In genomic region chr10:76554478-76554877, GRCh38 we compare ENCODE assay signal across 14 cellular contexts.
"Had no signal": no experiment of that assay in that cellular context is flagged by ENCODE, and none has a peak within 500 bp of the region (broad histone marks: within the 10 kb centered on the region; RNA-seq: fewer than 3 reads in every experiment).

No MANE protein-coding gene starts in this region.

- H3K36me3 ChIP-seq: brain microvascular endothelial cell, thyroid gland had no signal

- FAIRE-seq: frontal cortex had no signal

- ATAC-seq: natural killer cell treated with Interleukin-12 subunit alpha and Interleukin-12 subunit beta and Interleukin-15 and Interleukin-18, amount 100 ng/mL, for 72 hours; psoas muscle; stimulated activated effector memory CD8-positive, alpha-beta T cell treated with anti-CD3 and anti-CD28 coated beads, Interleukin-12 subunit alpha, Interleukin-12 subunit beta, amount 100 ng/mL, for 72 hours had no signal

- H3K27ac ChIP-seq: brain microvascular endothelial cell, epithelial cell of prostate, psoas muscle, SK-N-MC had no signal

- H3K27me3 ChIP-seq: brain microvascular endothelial cell, heart left ventricle, thyroid gland had no signal

- DNase-seq: activated CD4-positive, CD25-positive, alpha-beta regulatory T cell treated with anti-CD3 and anti-CD28 coated beads, Interleukin-2, amount 50 U/mL, for 72 hours; activated naive CD4-positive, alpha-beta T cell; activated naive CD8-positive, alpha-beta T cell treated with anti-CD3 and anti-CD28 coated beads, Interleukin-2, amount 10 ng/mL, durations not matched to agents 7 days and 5 days; brain microvascular endothelial cell; cerebellar nuclear complex; effector memory CD4-positive, alpha-beta T cell; heart left ventricle; psoas muscle; thyroid gland had no signal

- H3K9me3 ChIP-seq: heart left ventricle, psoas muscle, thyroid gland had no signal

- H3K4me1 ChIP-seq: psoas muscle had no signal

- H3K4me3 ChIP-seq: heart left ventricle, psoas muscle, SK-N-MC, thyroid gland had no signal
